1 cellular context compared by ENCODE assay signal in genomic region chr6:16769131-16769985, GRCh38.
TF ChIP-seq lines count a peak whose summit lies in the region.

No MANE protein-coding gene starts in this region.

TF ChIP-seq in GM23338, 12 proteins besides CTCF, POLR2A, EP300 and RAD21 (continued from another document):
- TF ChIP-seq, protein P1, sequence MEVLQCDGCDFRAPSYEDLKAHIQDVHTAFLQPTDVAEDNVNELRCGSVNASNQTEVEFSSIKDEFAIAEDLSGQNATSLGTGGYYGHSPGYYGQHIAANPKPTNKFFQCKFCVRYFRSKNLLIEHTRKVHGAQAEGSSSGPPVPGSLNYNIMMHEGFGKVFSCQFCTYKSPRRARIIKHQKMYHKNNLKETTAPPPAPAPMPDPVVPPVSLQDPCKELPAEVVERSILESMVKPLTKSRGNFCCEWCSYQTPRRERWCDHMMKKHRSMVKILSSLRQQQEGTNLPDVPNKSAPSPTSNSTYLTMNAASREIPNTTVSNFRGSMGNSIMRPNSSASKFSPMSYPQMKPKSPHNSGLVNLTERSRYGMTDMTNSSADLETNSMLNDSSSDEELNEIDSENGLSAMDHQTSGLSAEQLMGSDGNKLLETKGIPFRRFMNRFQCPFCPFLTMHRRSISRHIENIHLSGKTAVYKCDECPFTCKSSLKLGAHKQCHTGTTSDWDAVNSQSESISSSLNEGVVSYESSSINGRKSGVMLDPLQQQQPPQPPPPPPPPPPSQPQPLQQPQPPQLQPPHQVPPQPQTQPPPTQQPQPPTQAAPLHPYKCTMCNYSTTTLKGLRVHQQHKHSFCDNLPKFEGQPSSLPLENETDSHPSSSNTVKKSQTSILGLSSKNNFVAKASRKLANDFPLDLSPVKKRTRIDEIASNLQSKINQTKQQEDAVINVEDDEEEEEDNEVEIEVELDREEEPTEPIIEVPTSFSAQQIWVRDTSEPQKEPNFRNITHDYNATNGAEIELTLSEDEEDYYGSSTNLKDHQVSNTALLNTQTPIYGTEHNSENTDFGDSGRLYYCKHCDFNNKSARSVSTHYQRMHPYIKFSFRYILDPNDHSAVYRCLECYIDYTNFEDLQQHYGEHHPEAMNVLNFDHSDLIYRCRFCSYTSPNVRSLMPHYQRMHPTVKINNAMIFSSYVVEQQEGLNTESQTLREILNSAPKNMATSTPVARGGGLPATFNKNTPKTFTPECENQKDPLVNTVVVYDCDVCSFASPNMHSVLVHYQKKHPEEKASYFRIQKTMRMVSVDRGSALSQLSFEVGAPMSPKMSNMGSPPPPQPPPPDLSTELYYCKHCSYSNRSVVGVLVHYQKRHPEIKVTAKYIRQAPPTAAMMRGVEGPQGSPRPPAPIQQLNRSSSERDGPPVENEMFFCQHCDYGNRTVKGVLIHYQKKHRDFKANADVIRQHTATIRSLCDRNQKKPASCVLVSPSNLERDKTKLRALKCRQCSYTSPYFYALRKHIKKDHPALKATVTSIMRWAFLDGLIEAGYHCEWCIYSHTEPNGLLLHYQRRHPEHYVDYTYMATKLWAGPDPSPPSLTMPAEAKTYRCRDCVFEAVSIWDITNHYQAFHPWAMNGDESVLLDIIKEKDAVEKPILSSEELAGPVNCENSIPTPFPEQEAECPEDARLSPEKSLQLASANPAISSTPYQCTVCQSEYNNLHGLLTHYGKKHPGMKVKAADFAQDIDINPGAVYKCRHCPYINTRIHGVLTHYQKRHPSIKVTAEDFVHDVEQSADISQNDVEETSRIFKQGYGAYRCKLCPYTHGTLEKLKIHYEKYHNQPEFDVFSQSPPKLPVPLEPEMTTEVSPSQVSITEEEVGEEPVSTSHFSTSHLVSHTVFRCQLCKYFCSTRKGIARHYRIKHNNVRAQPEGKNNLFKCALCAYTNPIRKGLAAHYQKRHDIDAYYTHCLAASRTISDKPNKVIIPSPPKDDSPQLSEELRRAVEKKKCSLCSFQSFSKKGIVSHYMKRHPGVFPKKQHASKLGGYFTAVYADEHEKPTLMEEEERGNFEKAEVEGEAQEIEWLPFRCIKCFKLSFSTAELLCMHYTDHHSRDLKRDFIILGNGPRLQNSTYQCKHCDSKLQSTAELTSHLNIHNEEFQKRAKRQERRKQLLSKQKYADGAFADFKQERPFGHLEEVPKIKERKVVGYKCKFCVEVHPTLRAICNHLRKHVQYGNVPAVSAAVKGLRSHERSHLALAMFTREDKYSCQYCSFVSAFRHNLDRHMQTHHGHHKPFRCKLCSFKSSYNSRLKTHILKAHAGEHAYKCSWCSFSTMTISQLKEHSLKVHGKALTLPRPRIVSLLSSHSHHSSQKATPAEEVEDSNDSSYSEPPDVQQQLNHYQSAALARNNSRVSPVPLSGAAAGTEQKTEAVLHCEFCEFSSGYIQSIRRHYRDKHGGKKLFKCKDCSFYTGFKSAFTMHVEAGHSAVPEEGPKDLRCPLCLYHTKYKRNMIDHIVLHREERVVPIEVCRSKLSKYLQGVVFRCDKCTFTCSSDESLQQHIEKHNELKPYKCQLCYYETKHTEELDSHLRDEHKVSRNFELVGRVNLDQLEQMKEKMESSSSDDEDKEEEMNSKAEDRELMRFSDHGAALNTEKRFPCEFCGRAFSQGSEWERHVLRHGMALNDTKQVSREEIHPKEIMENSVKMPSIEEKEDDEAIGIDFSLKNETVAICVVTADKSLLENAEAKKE (CRISPR knock-in tag; IDR thresholded peaks at IDR 0.05) = no peak
- TF ChIP-seq JUNB (IDR thresholded peaks at IDR 0.05; ENCODE audit: unreplicated experiment) (no peak), NANOG (IDR thresholded peaks at IDR 0.05; ENCODE audit: borderline replicate concordance) (no peak), POLR2AphosphoS5 (IDR thresholded peaks at IDR 0.05; ENCODE audit: low read depth) (no peak), REST (IDR thresholded peaks at IDR 0.05; ENCODE audit: unreplicated experiment) (no peak), EZH2phosphoT487 (IDR thresholded peaks at IDR 0.05; ENCODE audit: unreplicated experiment) (no peak), STAT1 (IDR thresholded peaks at IDR 0.05; ENCODE audit: unreplicated experiment) (no peak), ZNF331 (CRISPR knock-in tag; IDR thresholded peaks at IDR 0.05; ENCODE audit: low read depth) (no peak)
